Comparison of ENCODE assay signal across 32 cellular contexts in the genomic region with DNA sequence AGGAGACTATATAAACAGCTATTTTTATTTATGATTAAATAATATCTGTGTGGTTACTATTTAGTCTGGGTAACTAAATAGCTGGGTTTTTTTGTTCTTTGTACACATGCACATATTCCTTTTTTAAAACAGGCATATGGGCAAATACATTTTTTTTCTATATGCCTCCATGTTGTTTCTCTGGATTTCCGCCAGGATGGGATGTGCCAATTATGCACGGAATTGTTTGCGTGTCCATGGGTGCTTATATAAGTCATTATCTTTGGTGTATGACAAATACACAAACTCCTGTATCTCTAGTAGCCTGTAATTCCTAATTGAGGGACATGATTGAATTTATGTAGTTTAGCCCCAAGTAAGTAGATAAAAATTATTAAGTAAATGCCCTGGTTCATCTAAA.
DNase-seq lines count a peak whose midpoint lies in the region; ATAC-seq and TF ChIP-seq lines count a peak whose summit lies in the region.
"Had no signal": no experiment of that assay in that cellular context is flagged by ENCODE, and none has a peak within 500 bp of the region (broad histone marks: within the 10 kb centered on the region; RNA-seq: fewer than 3 reads in every experiment).

No MANE protein-coding gene starts in this region.

- ATAC-seq in upper lobe of right lung, result no peak
- ATAC-seq: left lung; pancreas; Right ventricle myocardium inferior; stimulated activated memory B cell treated with anti-CD40 and anti-IgM and Interleukin-4, amounts not matched to agents 10 μg/mL and 1 μg/mL and 100 μg/mL, for 72 hours had no signal

- H3K27ac ChIP-seq in SK-N-MC (peak overlapping the region; percentile 97), prostate gland (no peak overlapping the region), upper lobe of right lung (no peak overlapping the region)
- H3K27ac ChIP-seq: 22Rv1, adrenal gland, left lung, pancreas, PC-9 had no signal

- H3K4me3 ChIP-seq in LNCaP clone FGC (ENCODE audit: low read depth, low read length) (no peak overlapping the region), SK-N-MC (peak overlapping the region; percentile 53), prostate gland (no peak overlapping the region), upper lobe of right lung (no peak overlapping the region)
- H3K4me3 ChIP-seq: adrenal gland, left lung, pancreas, PC-9 had no signal

- H3K9ac ChIP-seq in SK-N-MC (ENCODE audit: insufficient read length), result no peak overlapping the region

- no peaks in the 10 kb centered on the region for H3K9me3 ChIP-seq in SK-N-MC (ENCODE audit: low read depth, low read length)
- H3K9me3 ChIP-seq in prostate gland, result no peaks in the 10 kb centered on the region
- no peaks in the 10 kb centered on the region for H3K9me3 ChIP-seq in upper lobe of right lung
- H3K9me3 ChIP-seq: left lung, pancreas had no signal

- DNase-seq in DMS 273 (lab: John Stamatoyannopoulos, UW; ENCODE audit: unreplicated experiment), result peak; percentile 72
- DNase-seq in DMS 273 treated with DMSO at 0.1 percent for 48 hours (lab: John Stamatoyannopoulos, UW), result no peak
- DNase-seq in LNCaP clone FGC (ENCODE audit: low read depth), result peak; percentile 38
- peak; percentile 82 for DNase-seq in NCI-H2171 (lab: John Stamatoyannopoulos, UW)
- peak; percentile 60 for DNase-seq in SK-N-MC (ENCODE audit: low read depth, low spot score)
- no peak for DNase-seq in prostate gland (ENCODE audit: low spot score)
- no peak for DNase-seq in activated CD4-positive, alpha-beta memory T cell treated with anti-CD3 and anti-CD28 coated beads for 36 hours
- no peak for DNase-seq in upper lobe of right lung
- DNase-seq: activated CD4-positive, alpha-beta memory T cell treated with anti-CD3 and anti-CD28 coated beads, Interleukin-2, amount 10 ng/mL, durations not matched to agents 7 days and 5 days; activated CD4-positive, CD25-positive, alpha-beta regulatory T cell treated with anti-CD3 and anti-CD28 coated beads, Interleukin-2, amount 50 U/mL, for 72 hours; activated naive CD4-positive, alpha-beta T cell treated with anti-CD3 and anti-CD28 coated beads, Interleukin-2, amount 10 ng/mL, durations not matched to agents 7 days and 5 days; adrenal gland; Calu3; EL; erythroblast; GOT3; islet precursor cell; left lung; mesendoderm; NCI-H1092 treated with DMSO at 0.1 percent for 48 hours; NCI-H510A; pancreas; PC-9; retina; T-helper 2 cell had no signal

- TF ChIP-seq CTCF in LNCaP clone FGC (IDR thresholded peaks at IDR 0.05; ENCODE audit: control insufficient read depth, extremely low read depth, insufficient read depth) (no peak), prostate gland (IDR thresholded peaks at IDR 0.05) (no peak), upper lobe of right lung (IDR thresholded peaks at IDR 0.05) (no peak)

- no peak overlapping the region for H3K27ac Mint-ChIP-seq in activated CD4-positive, alpha-beta memory T cell treated with anti-CD3 and anti-CD28 coated beads for 36 hours
- H3K27ac Mint-ChIP-seq: activated CD4-positive, alpha-beta memory T cell treated with anti-CD3 and anti-CD28 coated beads, Interleukin-2, amount 10 ng/mL, durations not matched to agents 7 days and 5 days; activated naive CD4-positive, alpha-beta T cell treated with anti-CD3 and anti-CD28 coated beads, Interleukin-2, amount 10 ng/mL, durations not matched to agents 7 days and 5 days; CD14-positive monocyte; dendritic cell treated with granulocyte-macrophage colony-stimulating factor and Interleukin-4, amounts not matched to agents 40 ng/mL and 50 ng/mL, for 4 days; stimulated activated memory B cell treated with anti-CD40 and anti-IgM and Interleukin-4, amounts not matched to agents 10 μg/mL and 1 μg/mL and 100 μg/mL, for 72 hours; type B pancreatic cell had no signal

- POLR2A ChIA-PET in activated CD4-positive, alpha-beta memory T cell treated with anti-CD3 and anti-CD28 coated beads for 36 hours (lab: Charles Lee), result no interaction called here

- WGBS in prostate gland, result 52% methylated on average over 3 of the region's 3 CpGs

- intact Hi-C loops in prostate gland (cut with DNase I), result loop anchor here (10.0 kb wide), 2 partner anchors 119 to 121 kb away; no protein-coding TSS in a partner anchor
- intact Hi-C loops in activated CD4-positive, alpha-beta memory T cell treated with anti-CD3 and anti-CD28 coated beads for 36 hours (cut with micrococcal nuclease), result loop anchor here (10.0 kb wide), 1 partner anchor 199 kb away; no protein-coding TSS in a partner anchor
- intact Hi-C loops in upper lobe of right lung (cut with DNase I), result no loop called here

- TF ChIP-seq POLR2A in prostate gland (IDR thresholded peaks at IDR 0.05), result no peak

- CTCF ChIA-PET in activated CD4-positive, alpha-beta memory T cell treated with anti-CD3 and anti-CD28 coated beads for 36 hours (lab: Charles Lee), result no interaction called here

- H3K4me1 ChIP-seq in prostate gland (replicated peaks) (no peaks in the 10 kb centered on the region), upper lobe of right lung (no peaks in the 10 kb centered on the region)
- H3K4me1 ChIP-seq: left lung, pancreas had no signal

- no peak overlapping the region for H3K4me3 Mint-ChIP-seq in activated CD4-positive, alpha-beta memory T cell treated with anti-CD3 and anti-CD28 coated beads for 36 hours
- H3K4me3 Mint-ChIP-seq: activated CD4-positive, alpha-beta memory T cell treated with anti-CD3 and anti-CD28 coated beads, Interleukin-2, amount 10 ng/mL, durations not matched to agents 7 days and 5 days; activated naive CD4-positive, alpha-beta T cell treated with anti-CD3 and anti-CD28 coated beads, Interleukin-2, amount 10 ng/mL, durations not matched to agents 7 days and 5 days; CD14-positive monocyte; central memory CD8-positive, alpha-beta T cell; dendritic cell treated with granulocyte-macrophage colony-stimulating factor and Interleukin-4, amounts not matched to agents 40 ng/mL and 50 ng/mL, for 4 days; stimulated activated memory B cell treated with anti-CD40 and anti-IgM and Interleukin-4, amounts not matched to agents 10 μg/mL and 1 μg/mL and 100 μg/mL, for 72 hours; type B pancreatic cell had no signal

- no peaks in the 10 kb centered on the region for H3K4me1 Mint-ChIP-seq in activated CD4-positive, alpha-beta memory T cell treated with anti-CD3 and anti-CD28 coated beads for 36 hours (ENCODE audit: low read depth)
- H3K4me1 Mint-ChIP-seq: activated CD4-positive, alpha-beta memory T cell treated with anti-CD3 and anti-CD28 coated beads, Interleukin-2, amount 10 ng/mL, durations not matched to agents 7 days and 5 days; activated naive CD4-positive, alpha-beta T cell treated with anti-CD3 and anti-CD28 coated beads, Interleukin-2, amount 10 ng/mL, durations not matched to agents 7 days and 5 days; CD14-positive monocyte; central memory CD8-positive, alpha-beta T cell had no signal

- no peaks in the 10 kb centered on the region for H3K27me3 Mint-ChIP-seq in activated CD4-positive, alpha-beta memory T cell treated with anti-CD3 and anti-CD28 coated beads for 36 hours
- H3K27me3 Mint-ChIP-seq: activated CD4-positive, alpha-beta memory T cell treated with anti-CD3 and anti-CD28 coated beads, Interleukin-2, amount 10 ng/mL, durations not matched to agents 7 days and 5 days; activated naive CD4-positive, alpha-beta T cell treated with anti-CD3 and anti-CD28 coated beads, Interleukin-2, amount 10 ng/mL, durations not matched to agents 7 days and 5 days; central memory CD8-positive, alpha-beta T cell; dendritic cell treated with granulocyte-macrophage colony-stimulating factor and Interleukin-4, amounts not matched to agents 40 ng/mL and 50 ng/mL, for 4 days; stimulated activated memory B cell treated with anti-CD40 and anti-IgM and Interleukin-4, amounts not matched to agents 10 μg/mL and 1 μg/mL and 100 μg/mL, for 72 hours; type B pancreatic cell had no signal

- no peaks in the 10 kb centered on the region for H3K27me3 ChIP-seq in prostate gland (replicated peaks; ENCODE audit: insufficient read depth)
- H3K27me3 ChIP-seq in upper lobe of right lung, result no peaks in the 10 kb centered on the region
- H3K27me3 ChIP-seq: adrenal gland, left lung, pancreas had no signal

- H3K9me3 Mint-ChIP-seq in activated CD4-positive, alpha-beta memory T cell treated with anti-CD3 and anti-CD28 coated beads for 36 hours, result no peaks in the 10 kb centered on the region
- H3K9me3 Mint-ChIP-seq: activated CD4-positive, alpha-beta memory T cell treated with anti-CD3 and anti-CD28 coated beads, Interleukin-2, amount 10 ng/mL, durations not matched to agents 7 days and 5 days; activated naive CD4-positive, alpha-beta T cell treated with anti-CD3 and anti-CD28 coated beads, Interleukin-2, amount 10 ng/mL, durations not matched to agents 7 days and 5 days; CD14-positive monocyte; central memory CD8-positive, alpha-beta T cell; dendritic cell treated with granulocyte-macrophage colony-stimulating factor and Interleukin-4, amounts not matched to agents 40 ng/mL and 50 ng/mL, for 4 days; stimulated activated memory B cell treated with anti-CD40 and anti-IgM and Interleukin-4, amounts not matched to agents 10 μg/mL and 1 μg/mL and 100 μg/mL, for 72 hours; type B pancreatic cell had no signal

- H3K36me3 ChIP-seq in SK-N-MC (ENCODE audit: insufficient read depth, low read length) (no peaks in the 10 kb centered on the region), prostate gland (no peaks in the 10 kb centered on the region), upper lobe of right lung (no peaks in the 10 kb centered on the region)
- H3K36me3 ChIP-seq: adrenal gland, left lung, pancreas had no signal

- no peaks in the 10 kb centered on the region for H3K36me3 Mint-ChIP-seq in activated CD4-positive, alpha-beta memory T cell treated with anti-CD3 and anti-CD28 coated beads for 36 hours
- H3K36me3 Mint-ChIP-seq: activated naive CD4-positive, alpha-beta T cell treated with anti-CD3 and anti-CD28 coated beads, Interleukin-2, amount 10 ng/mL, durations not matched to agents 7 days and 5 days; CD14-positive monocyte; stimulated activated memory B cell treated with anti-CD40 and anti-IgM and Interleukin-4, amounts not matched to agents 10 μg/mL and 1 μg/mL and 100 μg/mL, for 72 hours; type B pancreatic cell had no signal

Comparison
In these comparisons a context has a peak if more than half of its experiments do, and no peak if none do; other contexts are left out.
1. DNase-seq: peak in DMS 273 (single experiment), LNCaP clone FGC (single experiment), NCI-H2171 (single experiment) and SK-N-MC (single experiment); none in DMS 273 treated with DMSO at 0.1 percent for 48 hours (single experiment), prostate gland (single experiment), activated CD4-positive, alpha-beta memory T cell treated with anti-CD3 and anti-CD28 coated beads for 36 hours (single experiment) and upper lobe of right lung (single experiment).